In genomic region chr2:2683581-2683980, GRCh38 we compare ENCODE assay signal across 1 cellular context.
TF ChIP-seq lines count a peak whose summit lies in the region.

No MANE protein-coding gene starts in this region.

TF ChIP-seq in H1, 55 proteins besides CTCF, POLR2A, EP300 and RAD21 (continued from another document):
- TF ChIP-seq POU5F1 (IDR thresholded peaks at IDR 0.05; ENCODE audit: low read depth, low read length), result no peak
- no peak for TF ChIP-seq ZNF274 (IDR thresholded peaks at IDR 0.05; ENCODE audit: borderline replicate concordance, extremely low read depth, low read length)
- TF ChIP-seq JUN (IDR thresholded peaks at IDR 0.05; ENCODE audit: low read depth, low read length), result no peak
- TF ChIP-seq ATF3 (IDR thresholded peaks at IDR 0.05; ENCODE audit: insufficient read depth, low read depth, low read length), result no peak
- no peak for TF ChIP-seq TCF12 (IDR thresholded peaks at IDR 0.05; ENCODE audit: low read depth, low read length)
- TF ChIP-seq PHF8 (conservative IDR thresholded peaks at IDR 0.05; ENCODE audit: low read depth, low read length), result no peak
